In genomic region chr2:164458801-164459200, GRCh38 we compare ENCODE assay signal across 32 cellular contexts.
DNase-seq lines count a peak whose midpoint lies in the region; ATAC-seq and TF ChIP-seq lines count a peak whose summit lies in the region.
"Had no signal": no experiment of that assay in that cellular context is flagged by ENCODE, and none has a peak within 500 bp of the region (broad histone marks: within the 10 kb centered on the region; RNA-seq: fewer than 3 reads in every experiment).

No MANE protein-coding gene starts in this region.

- no peaks in the 10 kb centered on the region for H3K36me3 ChIP-seq in HAP-1 (replicated peaks)
- no peaks in the 10 kb centered on the region for H3K36me3 ChIP-seq in NT2/D1 (ENCODE audit: insufficient read depth, insufficient read length, low read length)
- H3K36me3 ChIP-seq: BE2C, tibial nerve had no signal

- in situ Hi-C loops in HAP-1 (cut with MboI; ENCODE audit: low sequenced_read_pairs) = no loop called here

- no peak overlapping the region for H3K4me3 ChIP-seq in HAP-1
- H3K4me3 ChIP-seq in NT2/D1 (ENCODE audit: insufficient read length, low read depth) = no peak overlapping the region
- H3K4me3 ChIP-seq: PC-9, psoas muscle, SK-N-MC, tibial nerve had no signal

- H3K27me3 ChIP-seq in HAP-1 (ENCODE audit: low read depth) (no peaks in the 10 kb centered on the region), NT2/D1 (ENCODE audit: insufficient read depth, insufficient read length) (no peaks in the 10 kb centered on the region)
- H3K27me3 ChIP-seq: BE2C, tibial nerve had no signal

- no peaks in the 10 kb centered on the region for H3K4me1 ChIP-seq in HAP-1
- no peaks in the 10 kb centered on the region for H3K4me1 ChIP-seq in NT2/D1 (ENCODE audit: insufficient read depth, insufficient read length)
- H3K4me1 ChIP-seq: BE2C, psoas muscle had no signal

- no peaks in the 10 kb centered on the region for H3K9me3 Mint-ChIP-seq in type B pancreatic cell
- H3K9me3 Mint-ChIP-seq: activated naive CD4-positive, alpha-beta T cell treated with anti-CD3 and anti-CD28 coated beads, Interleukin-2, amount 10 ng/mL, durations not matched to agents 7 days and 5 days; CD8-positive, alpha-beta T cell had no signal

- H3K27me3 Mint-ChIP-seq in type B pancreatic cell = no peaks in the 10 kb centered on the region
- H3K27me3 Mint-ChIP-seq: activated CD4-positive, alpha-beta memory T cell treated with anti-CD3 and anti-CD28 coated beads, Interleukin-2, amount 10 ng/mL, durations not matched to agents 7 days and 5 days; activated naive CD4-positive, alpha-beta T cell treated with anti-CD3 and anti-CD28 coated beads, Interleukin-2, amount 10 ng/mL, durations not matched to agents 7 days and 5 days; activated T-helper 17 cell treated with anti-CD3 and anti-CD28 coated beads, Interleukin-2, amount 50 U/mL, for 72 hours; brain; dendritic cell treated with granulocyte-macrophage colony-stimulating factor and Interleukin-4, amounts not matched to agents 40 ng/mL and 50 ng/mL, for 4 days; naive B cell; T-helper 17 cell had no signal

- H3K27ac Mint-ChIP-seq in type B pancreatic cell = no peak overlapping the region
- H3K27ac Mint-ChIP-seq: activated CD4-positive, alpha-beta memory T cell treated with anti-CD3 and anti-CD28 coated beads, Interleukin-2, amount 10 ng/mL, durations not matched to agents 7 days and 5 days; activated naive CD4-positive, alpha-beta T cell treated with anti-CD3 and anti-CD28 coated beads, Interleukin-2, amount 10 ng/mL, durations not matched to agents 7 days and 5 days; activated T-helper 17 cell treated with anti-CD3 and anti-CD28 coated beads, Interleukin-2, amount 50 U/mL, for 72 hours; CD8-positive, alpha-beta T cell; dendritic cell treated with granulocyte-macrophage colony-stimulating factor and Interleukin-4, amounts not matched to agents 40 ng/mL and 50 ng/mL, for 4 days; naive B cell; T-helper 17 cell had no signal

- H3K36me3 Mint-ChIP-seq in type B pancreatic cell = no peaks in the 10 kb centered on the region
- H3K36me3 Mint-ChIP-seq: activated naive CD4-positive, alpha-beta T cell treated with anti-CD3 and anti-CD28 coated beads, Interleukin-2, amount 10 ng/mL, durations not matched to agents 7 days and 5 days; brain; CD8-positive, alpha-beta T cell; naive B cell had no signal

- no peaks in the 10 kb centered on the region for H3K4me1 Mint-ChIP-seq in type B pancreatic cell (ENCODE audit: unreplicated experiment)
- H3K4me1 Mint-ChIP-seq: activated CD4-positive, alpha-beta memory T cell treated with anti-CD3 and anti-CD28 coated beads, Interleukin-2, amount 10 ng/mL, durations not matched to agents 7 days and 5 days; activated naive CD4-positive, alpha-beta T cell treated with anti-CD3 and anti-CD28 coated beads, Interleukin-2, amount 10 ng/mL, durations not matched to agents 7 days and 5 days; activated T-helper 17 cell treated with anti-CD3 and anti-CD28 coated beads, Interleukin-2, amount 50 U/mL, for 72 hours; naive B cell; T-helper 17 cell had no signal

- no peak overlapping the region for H3K9ac ChIP-seq in NT2/D1 (ENCODE audit: insufficient read length, low read depth)

- ATAC-seq in HG03108 (IDR thresholded peaks at IDR 0.05; ENCODE audit: unreplicated experiment) = no peak
- no peak for ATAC-seq in HG03520 (IDR thresholded peaks at IDR 0.05; ENCODE audit: unreplicated experiment)
- ATAC-seq: activated T-helper 17 cell treated with anti-CD3 and anti-CD28 coated beads, Interleukin-2, amount 50 U/mL, for 72 hours; CD8-positive, alpha-beta T cell; esophagus mucosa; psoas muscle; sciatic nerve; T-helper 17 cell had no signal

- DNase-seq in ELF-1 (ENCODE audit: low read depth, low spot score) = peak; percentile 48
- peak; percentile 49 to 59 for DNase-seq in HAP-1 (ENCODE audit: low spot score in 2 of 2)
- DNase-seq in NT2/D1 (ENCODE audit: low read depth, low spot score) = peak; percentile 16
- DNase-seq in islet precursor cell = peak; percentile 52
- DNase-seq in type B pancreatic cell (ENCODE audit: extremely low spot score, unreplicated experiment) = no peak
- DNase-seq: activated CD4-positive, alpha-beta memory T cell treated with anti-CD3 and anti-CD28 coated beads, Interleukin-2, amount 10 ng/mL, durations not matched to agents 7 days and 5 days; activated CD4-positive, CD25-positive, alpha-beta regulatory T cell treated with anti-CD3 and anti-CD28 coated beads, Interleukin-2, amount 50 U/mL, for 72 hours; activated CD8-positive, alpha-beta memory T cell treated with anti-CD3 and anti-CD28 coated beads, Interleukin-2, amount 50 U/mL, for 48 hours; activated naive CD4-positive, alpha-beta T cell treated with anti-CD3 and anti-CD28 coated beads, Interleukin-2, amount 10 ng/mL, durations not matched to agents 7 days and 5 days; BE2C; CD8-positive, alpha-beta T cell; glutamatergic neuron; KG1; midbrain; naive B cell; NCI-H1092 treated with DMSO at 0.1 percent for 48 hours; NCI-H187 treated with DMSO at 0.1 percent for 48 hours; NCI-H226; nucleus accumbens; PC-9; psoas muscle; stimulated activated CD4-positive, alpha-beta T cell treated with anti-CD3 and anti-CD28 coated beads, Interleukin-4, amount 100 ng/mL, for 1 hour; T-helper 17 cell had no signal

- no peak for TF ChIP-seq CTCF in type B pancreatic cell (conservative IDR thresholded peaks at IDR 0.05)

- H3K9me3 ChIP-seq in HAP-1 (no peaks in the 10 kb centered on the region), NT2/D1 (ENCODE audit: insufficient read depth, low read length) (no peaks in the 10 kb centered on the region)
- H3K9me3 ChIP-seq: BE2C, psoas muscle, tibial nerve had no signal

- H3K4me3 Mint-ChIP-seq in type B pancreatic cell = no peak overlapping the region
- H3K4me3 Mint-ChIP-seq: activated CD4-positive, alpha-beta memory T cell treated with anti-CD3 and anti-CD28 coated beads, Interleukin-2, amount 10 ng/mL, durations not matched to agents 7 days and 5 days; activated naive CD4-positive, alpha-beta T cell treated with anti-CD3 and anti-CD28 coated beads, Interleukin-2, amount 10 ng/mL, durations not matched to agents 7 days and 5 days; activated T-helper 17 cell treated with anti-CD3 and anti-CD28 coated beads, Interleukin-2, amount 50 U/mL, for 72 hours; brain; CD8-positive, alpha-beta T cell; dendritic cell treated with granulocyte-macrophage colony-stimulating factor and Interleukin-4, amounts not matched to agents 40 ng/mL and 50 ng/mL, for 4 days; naive B cell; T-helper 17 cell had no signal
